In the genomic region with DNA sequence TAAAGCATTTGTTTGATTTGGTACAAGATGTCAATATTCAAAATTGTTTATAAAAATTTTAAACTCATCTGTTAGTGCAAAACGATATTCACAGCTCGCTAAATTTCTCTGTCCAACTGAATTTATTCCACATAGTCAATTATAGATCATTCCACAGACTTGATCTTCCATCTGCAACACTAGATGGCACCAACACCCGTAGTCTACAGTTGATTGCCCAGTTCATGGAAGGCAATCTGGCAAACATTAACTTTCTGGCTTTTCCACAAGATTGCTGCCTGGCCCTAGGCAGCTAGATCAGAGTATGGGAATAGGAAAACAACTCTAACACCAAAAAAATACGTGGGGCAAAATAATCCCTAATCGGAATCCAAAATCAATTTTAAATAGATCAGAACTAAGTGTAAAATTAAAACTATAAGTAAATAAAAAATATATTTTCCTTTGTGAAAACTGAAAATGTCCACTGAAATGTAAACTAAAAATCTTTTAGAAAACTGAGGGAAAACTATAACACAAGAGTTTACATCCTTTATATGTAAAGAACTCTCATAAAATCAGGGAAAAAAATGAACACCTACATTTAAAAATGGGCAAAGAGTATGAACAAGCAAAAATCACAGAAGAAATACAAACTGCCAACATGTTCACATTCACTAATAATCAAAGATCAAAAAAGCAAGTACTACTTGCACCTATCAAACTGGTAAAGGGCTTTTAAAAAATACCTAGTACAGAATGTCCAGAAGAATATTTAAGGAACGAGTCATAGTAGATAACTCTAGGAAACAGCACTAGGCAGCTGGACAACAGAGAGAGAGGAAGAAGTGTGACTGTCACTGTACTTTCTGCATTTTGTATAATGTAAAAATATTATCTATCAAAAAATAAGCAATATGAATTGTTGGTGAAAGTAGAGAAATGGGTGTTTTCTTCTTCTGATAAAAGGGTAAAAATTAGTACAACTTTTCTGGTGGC, we compare ENCODE assay signal across 8 cellular contexts. TPM values are rescaled to one million over a fixed set of nuclear protein-coding genes. Genes with fewer than 3 reads are reported as not detected.
DNase-seq lines count a peak whose midpoint lies in the region; TF ChIP-seq lines count a peak whose summit lies in the region.

No MANE protein-coding gene starts in this region.

- H3K4me3 ChIP-seq in SJCRH30 (no peak overlapping the region), cardiac fibroblast (replicated peaks in 1 of 2; ENCODE audit: low read depth in 2 of 2, low read length in 2 of 2) (no peak overlapping the region), kidney epithelial cell (ENCODE audit: low read depth, low read length) (no peak overlapping the region)

- no peaks in the 10 kb centered on the region for H3K9me3 ChIP-seq in SJCRH30 (replicated peaks)

- peaks cover 31% of the 10 kb centered on the region for H3K36me3 ChIP-seq in SJCRH30
- H3K36me3 ChIP-seq in kidney epithelial cell (ENCODE audit: control insufficient read depth, insufficient read depth, low read length), result no peaks in the 10 kb centered on the region

- peak; percentile 37 for DNase-seq in NCI-H1092 treated with DMSO at 0.1 percent for 48 hours (lab: John Stamatoyannopoulos, UW)
- DNase-seq in NCI-H1092 (lab: John Stamatoyannopoulos, UW), result no peak
- peak; percentile 51 for DNase-seq in HT1080 (ENCODE audit: low read depth)
- DNase-seq in SJCRH30, result peak; percentile 38 to 75
- DNase-seq in cardiac fibroblast (ENCODE audit: low read depth in 2 of 2), result peak; percentile 76 to 84
- peak; percentile 77 for DNase-seq in kidney epithelial cell (ENCODE audit: low read depth)
- DNase-seq in stimulated activated CD4-positive, alpha-beta T cell treated with anti-CD3 and anti-CD28 coated beads, TNF-alpha, amount 100 ng/mL, for 4 hours (ENCODE audit: low read depth in 3 of 3), result peak in 2 of 3 experiments; percentile 18 to 23
- no peak for DNase-seq in activated T-helper 1 cell treated with anti-CD3 and anti-CD28 coated beads, Interleukin-12 subunit alpha, Interleukin-12 subunit beta, Interleukin-2, Interleukin-4 antibody, amounts not matched to agents 30 ng/mL and 10 ng/mL and 1 ng/mL, durations not matched to agents 14 hours and 24 hours and 36 hours (ENCODE audit: low spot score)

- no peak overlapping the region for H3K27ac ChIP-seq in SJCRH30

- intact Hi-C loops in activated T-helper 1 cell treated with anti-CD3 and anti-CD28 coated beads, Interleukin-12 subunit alpha, Interleukin-12 subunit beta, Interleukin-2, Interleukin-4 antibody, amounts not matched to agents 30 ng/mL and 10 ng/mL and 1 ng/mL, durations not matched to agents 14 hours and 24 hours and 36 hours (cut with micrococcal nuclease), result loop anchor here (1.0 to 10.0 kb wide), 6 partner anchors 34 to 417 kb away; a partner anchor contains a TSS

- H3K36me3 Mint-ChIP-seq in activated T-helper 1 cell treated with anti-CD3 and anti-CD28 coated beads, Interleukin-12 subunit alpha, Interleukin-12 subunit beta, Interleukin-2, Interleukin-4 antibody, amounts not matched to agents 30 ng/mL and 10 ng/mL and 1 ng/mL, durations not matched to agents 14 hours and 24 hours and 36 hours (ENCODE audit: low read depth), result peaks cover 7% of the 10 kb centered on the region

- H3K27me3 Mint-ChIP-seq in activated T-helper 1 cell treated with anti-CD3 and anti-CD28 coated beads, Interleukin-12 subunit alpha, Interleukin-12 subunit beta, Interleukin-2, Interleukin-4 antibody, amounts not matched to agents 30 ng/mL and 10 ng/mL and 1 ng/mL, durations not matched to agents 14 hours and 24 hours and 36 hours (ENCODE audit: insufficient read depth), result no peaks in the 10 kb centered on the region

- no peaks in the 10 kb centered on the region for H3K9me3 Mint-ChIP-seq in activated T-helper 1 cell treated with anti-CD3 and anti-CD28 coated beads, Interleukin-12 subunit alpha, Interleukin-12 subunit beta, Interleukin-2, Interleukin-4 antibody, amounts not matched to agents 30 ng/mL and 10 ng/mL and 1 ng/mL, durations not matched to agents 14 hours and 24 hours and 36 hours

- no peaks in the 10 kb centered on the region for H3K27me3 ChIP-seq in SJCRH30
- no peaks in the 10 kb centered on the region for H3K27me3 ChIP-seq in kidney epithelial cell (ENCODE audit: control insufficient read depth, insufficient read depth, low read length)

- H3K4me3 Mint-ChIP-seq in activated T-helper 1 cell treated with anti-CD3 and anti-CD28 coated beads, Interleukin-12 subunit alpha, Interleukin-12 subunit beta, Interleukin-2, Interleukin-4 antibody, amounts not matched to agents 30 ng/mL and 10 ng/mL and 1 ng/mL, durations not matched to agents 14 hours and 24 hours and 36 hours, result no peak overlapping the region

- TF ChIP-seq CTCF in cardiac fibroblast (IDR thresholded peaks at IDR 0.05; ENCODE audit: low read depth, low read length), result peak; percentile 48
- TF ChIP-seq CTCF in kidney epithelial cell (IDR thresholded peaks at IDR 0.05; ENCODE audit: insufficient read depth, low read length, poor library complexity, severe bottlenecking), result peak; percentile 65

- H3K27ac Mint-ChIP-seq in activated T-helper 1 cell treated with anti-CD3 and anti-CD28 coated beads, Interleukin-12 subunit alpha, Interleukin-12 subunit beta, Interleukin-2, Interleukin-4 antibody, amounts not matched to agents 30 ng/mL and 10 ng/mL and 1 ng/mL, durations not matched to agents 14 hours and 24 hours and 36 hours, result no peak overlapping the region

- H3K4me1 ChIP-seq in SJCRH30, result peaks cover 10% of the 10 kb centered on the region

- peaks cover 22% of the 10 kb centered on the region for H3K4me1 Mint-ChIP-seq in activated T-helper 1 cell treated with anti-CD3 and anti-CD28 coated beads, Interleukin-12 subunit alpha, Interleukin-12 subunit beta, Interleukin-2, Interleukin-4 antibody, amounts not matched to agents 30 ng/mL and 10 ng/mL and 1 ng/mL, durations not matched to agents 14 hours and 24 hours and 36 hours (ENCODE audit: low read depth)

RNA-seq across cellular contexts. Expression of a gene that starts 35.0 kb away (rescaled TPM):
- 204 and 295 TPM in 2 replicates for total RNA-seq in HT1080 (2014; rRNA removed; shearing (Covaris generic))
- polyA plus RNA-seq in HT1080 (2015; cell fraction: cytosol; rRNA removed), result 598 and 660 TPM in 2 replicates
- polyA plus RNA-seq in HT1080 (2015; cell fraction: nucleus; rRNA removed), result 694 and 718 TPM in 2 replicates
- total RNA-seq in SJCRH30 (2014; rRNA removed; shearing (Covaris generic)), result 153 and 164 TPM in 2 replicates
- total RNA-seq in kidney epithelial cell, result 355 and 382 TPM in 2 replicates
- 81.2 and 83.0 TPM in 2 replicates for total RNA-seq in activated T-helper 1 cell treated with anti-CD3 and anti-CD28 coated beads, Interleukin-12 subunit alpha, Interleukin-12 subunit beta, Interleukin-2, Interleukin-4 antibody, amounts not matched to agents 30 ng/mL and 10 ng/mL and 1 ng/mL, durations not matched to agents 14 hours and 24 hours and 36 hours

Comparison
In these comparisons a context has a peak if more than half of its experiments do, and no peak if none do; other contexts are left out.
1. DNase-seq: peak in NCI-H1092 treated with DMSO at 0.1 percent for 48 hours (single experiment), HT1080 (single experiment), SJCRH30 (2 of 2), cardiac fibroblast (2 of 2), kidney epithelial cell (single experiment) and stimulated activated CD4-positive, alpha-beta T cell treated with anti-CD3 and anti-CD28 coated beads, TNF-alpha, amount 100 ng/mL, for 4 hours (2 of 3); none in NCI-H1092 (single experiment) and activated T-helper 1 cell treated with anti-CD3 and anti-CD28 coated beads, Interleukin-12 subunit alpha, Interleukin-12 subunit beta, Interleukin-2, Interleukin-4 antibody, amounts not matched to agents 30 ng/mL and 10 ng/mL and 1 ng/mL, durations not matched to agents 14 hours and 24 hours and 36 hours (single experiment).